In the genomic region with DNA sequence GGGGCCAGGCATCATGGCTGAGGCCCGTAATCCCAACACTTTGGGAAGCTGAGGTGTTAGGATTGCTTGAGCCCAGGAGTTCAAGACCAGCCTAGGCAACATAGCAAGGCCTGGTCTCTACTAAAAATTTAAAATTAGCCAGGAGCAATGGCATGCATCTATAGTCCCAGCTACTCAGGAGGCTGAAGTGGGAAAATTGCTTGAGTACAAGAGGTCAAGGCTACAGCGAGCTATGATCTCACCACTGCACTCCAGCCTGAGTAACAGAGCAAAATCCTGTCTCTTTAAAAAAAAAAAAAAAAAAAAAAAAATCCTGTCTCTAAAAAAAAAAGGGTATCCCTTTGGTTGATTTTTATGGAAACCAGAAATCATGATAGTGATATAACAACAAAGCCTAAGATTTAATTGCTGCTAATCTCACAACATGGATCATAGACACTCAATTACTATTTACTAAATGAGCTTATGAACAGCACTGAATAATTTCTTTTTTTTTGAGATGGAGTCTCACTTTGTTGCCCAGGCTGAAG, we compare ENCODE assay signal across 1 cellular context.
TF ChIP-seq lines count a peak whose summit lies in the region.

No MANE protein-coding gene starts in this region.

TF ChIP-seq in HepG2, 621 proteins besides CTCF, POLR2A, EP300 and RAD21 (continued from another document and continues in another):
- TF ChIP-seq, protein P1, sequence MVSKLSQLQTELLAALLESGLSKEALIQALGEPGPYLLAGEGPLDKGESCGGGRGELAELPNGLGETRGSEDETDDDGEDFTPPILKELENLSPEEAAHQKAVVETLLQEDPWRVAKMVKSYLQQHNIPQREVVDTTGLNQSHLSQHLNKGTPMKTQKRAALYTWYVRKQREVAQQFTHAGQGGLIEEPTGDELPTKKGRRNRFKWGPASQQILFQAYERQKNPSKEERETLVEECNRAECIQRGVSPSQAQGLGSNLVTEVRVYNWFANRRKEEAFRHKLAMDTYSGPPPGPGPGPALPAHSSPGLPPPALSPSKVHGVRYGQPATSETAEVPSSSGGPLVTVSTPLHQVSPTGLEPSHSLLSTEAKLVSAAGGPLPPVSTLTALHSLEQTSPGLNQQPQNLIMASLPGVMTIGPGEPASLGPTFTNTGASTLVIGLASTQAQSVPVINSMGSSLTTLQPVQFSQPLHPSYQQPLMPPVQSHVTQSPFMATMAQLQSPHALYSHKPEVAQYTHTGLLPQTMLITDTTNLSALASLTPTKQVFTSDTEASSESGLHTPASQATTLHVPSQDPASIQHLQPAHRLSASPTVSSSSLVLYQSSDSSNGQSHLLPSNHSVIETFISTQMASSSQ (IDR thresholded peaks at IDR 0.05; ENCODE audit: low read depth), result no peak
- TF ChIP-seq, protein P1 (CRISPR knock-in tag; IDR thresholded peaks at IDR 0.05; ENCODE audit: borderline replicate concordance), result no peak
- TF ChIP-seq CERS6 (CRISPR knock-in tag; IDR thresholded peaks at IDR 0.05), result no peak
- no peak for TF ChIP-seq ZFP37 (CRISPR knock-in tag; IDR thresholded peaks at IDR 0.05; ENCODE audit: borderline replicate concordance)
- TF ChIP-seq ATRX (CRISPR knock-in tag; IDR thresholded peaks at IDR 0.05; ENCODE audit: borderline replicate concordance), result no peak
- TF ChIP-seq, protein P2, sequence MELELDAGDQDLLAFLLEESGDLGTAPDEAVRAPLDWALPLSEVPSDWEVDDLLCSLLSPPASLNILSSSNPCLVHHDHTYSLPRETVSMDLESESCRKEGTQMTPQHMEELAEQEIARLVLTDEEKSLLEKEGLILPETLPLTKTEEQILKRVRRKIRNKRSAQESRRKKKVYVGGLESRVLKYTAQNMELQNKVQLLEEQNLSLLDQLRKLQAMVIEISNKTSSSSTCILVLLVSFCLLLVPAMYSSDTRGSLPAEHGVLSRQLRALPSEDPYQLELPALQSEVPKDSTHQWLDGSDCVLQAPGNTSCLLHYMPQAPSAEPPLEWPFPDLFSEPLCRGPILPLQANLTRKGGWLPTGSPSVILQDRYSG (CRISPR knock-in tag; IDR thresholded peaks at IDR 0.05), result no peak
- TF ChIP-seq, protein P3, sequence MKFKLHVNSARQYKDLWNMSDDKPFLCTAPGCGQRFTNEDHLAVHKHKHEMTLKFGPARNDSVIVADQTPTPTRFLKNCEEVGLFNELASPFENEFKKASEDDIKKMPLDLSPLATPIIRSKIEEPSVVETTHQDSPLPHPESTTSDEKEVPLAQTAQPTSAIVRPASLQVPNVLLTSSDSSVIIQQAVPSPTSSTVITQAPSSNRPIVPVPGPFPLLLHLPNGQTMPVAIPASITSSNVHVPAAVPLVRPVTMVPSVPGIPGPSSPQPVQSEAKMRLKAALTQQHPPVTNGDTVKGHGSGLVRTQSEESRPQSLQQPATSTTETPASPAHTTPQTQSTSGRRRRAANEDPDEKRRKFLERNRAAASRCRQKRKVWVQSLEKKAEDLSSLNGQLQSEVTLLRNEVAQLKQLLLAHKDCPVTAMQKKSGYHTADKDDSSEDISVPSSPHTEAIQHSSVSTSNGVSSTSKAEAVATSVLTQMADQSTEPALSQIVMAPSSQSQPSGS (CRISPR knock-in tag; IDR thresholded peaks at IDR 0.05), result peak; percentile 54; the same call in 1 of the 2 replicates
- TF ChIP-seq ZBTB40 (IDR thresholded peaks at IDR 0.05), result no peak
- TF ChIP-seq ZBTB40 (CRISPR knock-in tag; IDR thresholded peaks at IDR 0.05), result no peak
- TF ChIP-seq HNF4A (CRISPR knock-in tag; IDR thresholded peaks at IDR 0.05), result peak; percentile 59
- TF ChIP-seq GABPB1 (CRISPR knock-in tag; IDR thresholded peaks at IDR 0.05), result no peak
- TF ChIP-seq ZNF382 (CRISPR knock-in tag; IDR thresholded peaks at IDR 0.05; ENCODE audit: borderline replicate concordance), result no peak
- no peak for TF ChIP-seq ZBTB39 (CRISPR knock-in tag; IDR thresholded peaks at IDR 0.05)
- TF ChIP-seq, protein P4, sequence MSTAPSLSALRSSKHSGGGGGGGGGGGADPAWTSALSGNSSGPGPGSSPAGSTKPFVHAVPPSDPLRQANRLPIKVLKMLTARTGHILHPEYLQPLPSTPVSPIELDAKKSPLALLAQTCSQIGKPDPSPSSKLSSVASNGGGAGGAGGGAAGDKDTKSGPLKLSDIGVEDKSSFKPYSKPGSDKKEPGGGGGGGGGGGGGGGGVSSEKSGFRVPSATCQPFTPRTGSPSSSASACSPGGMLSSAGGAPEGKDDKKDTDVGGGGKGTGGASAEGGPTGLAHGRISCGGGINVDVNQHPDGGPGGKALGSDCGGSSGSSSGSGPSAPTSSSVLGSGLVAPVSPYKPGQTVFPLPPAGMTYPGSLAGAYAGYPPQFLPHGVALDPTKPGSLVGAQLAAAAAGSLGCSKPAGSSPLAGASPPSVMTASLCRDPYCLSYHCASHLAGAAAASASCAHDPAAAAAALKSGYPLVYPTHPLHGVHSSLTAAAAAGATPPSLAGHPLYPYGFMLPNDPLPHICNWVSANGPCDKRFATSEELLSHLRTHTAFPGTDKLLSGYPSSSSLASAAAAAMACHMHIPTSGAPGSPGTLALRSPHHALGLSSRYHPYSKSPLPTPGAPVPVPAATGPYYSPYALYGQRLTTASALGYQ (CRISPR knock-in tag; IDR thresholded peaks at IDR 0.05), result no peak
- TF ChIP-seq PRPF4 (IDR thresholded peaks at IDR 0.05; ENCODE audit: low read depth, low read length, poor library complexity, severe bottlenecking), result no peak
- TF ChIP-seq, protein P5, sequence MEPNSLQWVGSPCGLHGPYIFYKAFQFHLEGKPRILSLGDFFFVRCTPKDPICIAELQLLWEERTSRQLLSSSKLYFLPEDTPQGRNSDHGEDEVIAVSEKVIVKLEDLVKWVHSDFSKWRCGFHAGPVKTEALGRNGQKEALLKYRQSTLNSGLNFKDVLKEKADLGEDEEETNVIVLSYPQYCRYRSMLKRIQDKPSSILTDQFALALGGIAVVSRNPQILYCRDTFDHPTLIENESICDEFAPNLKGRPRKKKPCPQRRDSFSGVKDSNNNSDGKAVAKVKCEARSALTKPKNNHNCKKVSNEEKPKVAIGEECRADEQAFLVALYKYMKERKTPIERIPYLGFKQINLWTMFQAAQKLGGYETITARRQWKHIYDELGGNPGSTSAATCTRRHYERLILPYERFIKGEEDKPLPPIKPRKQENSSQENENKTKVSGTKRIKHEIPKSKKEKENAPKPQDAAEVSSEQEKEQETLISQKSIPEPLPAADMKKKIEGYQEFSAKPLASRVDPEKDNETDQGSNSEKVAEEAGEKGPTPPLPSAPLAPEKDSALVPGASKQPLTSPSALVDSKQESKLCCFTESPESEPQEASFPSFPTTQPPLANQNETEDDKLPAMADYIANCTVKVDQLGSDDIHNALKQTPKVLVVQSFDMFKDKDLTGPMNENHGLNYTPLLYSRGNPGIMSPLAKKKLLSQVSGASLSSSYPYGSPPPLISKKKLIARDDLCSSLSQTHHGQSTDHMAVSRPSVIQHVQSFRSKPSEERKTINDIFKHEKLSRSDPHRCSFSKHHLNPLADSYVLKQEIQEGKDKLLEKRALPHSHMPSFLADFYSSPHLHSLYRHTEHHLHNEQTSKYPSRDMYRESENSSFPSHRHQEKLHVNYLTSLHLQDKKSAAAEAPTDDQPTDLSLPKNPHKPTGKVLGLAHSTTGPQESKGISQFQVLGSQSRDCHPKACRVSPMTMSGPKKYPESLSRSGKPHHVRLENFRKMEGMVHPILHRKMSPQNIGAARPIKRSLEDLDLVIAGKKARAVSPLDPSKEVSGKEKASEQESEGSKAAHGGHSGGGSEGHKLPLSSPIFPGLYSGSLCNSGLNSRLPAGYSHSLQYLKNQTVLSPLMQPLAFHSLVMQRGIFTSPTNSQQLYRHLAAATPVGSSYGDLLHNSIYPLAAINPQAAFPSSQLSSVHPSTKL (CRISPR knock-in tag; IDR thresholded peaks at IDR 0.05), result peak; percentile 45
- TF ChIP-seq POGK (CRISPR knock-in tag; conservative IDR thresholded peaks at IDR 0.05), result no peak
- no peak for TF ChIP-seq ZC3H13 (CRISPR knock-in tag; IDR thresholded peaks at IDR 0.05)
